ENCODE assay signal across 13 cellular contexts in genomic region chr7:137954614-137955013, GRCh38. TPM values are rescaled to one million over a fixed set of nuclear protein-coding genes. Genes with fewer than 3 reads are reported as not detected.
DNase-seq lines count a peak whose midpoint lies in the region; ATAC-seq, FAIRE-seq and TF ChIP-seq lines count a peak whose summit lies in the region.
"Had no signal": no experiment of that assay in that cellular context is flagged by ENCODE, and none has a peak within 500 bp of the region (broad histone marks: within the 10 kb centered on the region; RNA-seq: fewer than 3 reads in every experiment).

No MANE protein-coding gene starts in this region.

- H2AFZ ChIP-seq in H1 (ENCODE audit: low read length) (no peak overlapping the region), osteoblast (ENCODE audit: low read length) (no peak overlapping the region)

- ATAC-seq in A549 (peak; percentile 12 to 16; a peak in 4 of 6 replicates), HG03196 (IDR thresholded peaks at IDR 0.05; ENCODE audit: unreplicated experiment) (no peak)

- H2BK20ac ChIP-seq in H1 (ENCODE audit: low read length), result no peak overlapping the region

- peak overlapping the region; percentile 1; the same call in 1 of the 3 replicates for H3K4me3 ChIP-seq in A549
- H3K4me3 ChIP-seq in H1 (ENCODE audit: extremely low read depth in 1 of 4, insufficient read depth in 2 of 4, low read depth in 3 of 4, low read length in 4 of 4), result no peak overlapping the region
- no peak overlapping the region for H3K4me3 ChIP-seq in osteoblast (ENCODE audit: insufficient read depth, low read length)

- DNase-seq in A549 (ENCODE audit: low read depth in 1 of 2, low spot score in 1 of 2) (no peak), MV-4-11 (lab: John Stamatoyannopoulos, UW) (peak; percentile 16), H1 (ENCODE audit: low read depth in 1 of 2, low spot score in 2 of 2) (no peak), osteoblast (ENCODE audit: insufficient read length, low spot score, missing footprints) (no peak), HuH-7 (ENCODE audit: low spot score) (no peak), NCI-H1417 treated with DMSO at 0.1 percent for 48 hours (lab: John Stamatoyannopoulos, UW) (no peak), NCI-H1417 (lab: John Stamatoyannopoulos, UW) (no peak)
- DNase-seq: activated CD4-positive, alpha-beta T cell treated with anti-CD3 and anti-CD28 coated beads, Interleukin-2, amount 10 ng/mL, durations not matched to agents 24 days and 14 days; AML-193; kidney glomerular epithelial cell; NCI-H526 treated with DMSO at 0.1 percent for 48 hours; stimulated activated CD4-positive, alpha-beta T cell treated with anti-CD3 and anti-CD28 coated beads, Interleukin-4, amount 100 ng/mL, for 1 hour had no signal

- H3K27ac ChIP-seq in A549 (peak overlapping the region; percentile 82), H1 (ENCODE audit: low read depth, low read length) (peak overlapping the region; percentile 76; the same call in 1 of the 2 replicates), osteoblast (ENCODE audit: low read depth, low read length) (peak overlapping the region; percentile 93)

- H3K23me2 ChIP-seq in H1 (ENCODE audit: low read depth, low read length), result no peaks in the 10 kb centered on the region

- H3K27me3 ChIP-seq in H1 (replicated peaks in 1 of 4; ENCODE audit: control insufficient read depth in 3 of 4, extremely low read depth in 1 of 4, insufficient read depth in 3 of 4, low read length in 3 of 4) (no peaks in the 10 kb centered on the region), osteoblast (ENCODE audit: insufficient read depth, low read length) (no peaks in the 10 kb centered on the region)

- H3K79me1 ChIP-seq in H1 (ENCODE audit: low read depth, low read length), result peaks cover 3% of the 10 kb centered on the region

- no peak overlapping the region for H2BK5ac ChIP-seq in H1 (ENCODE audit: low read depth, low read length)

- no peak overlapping the region for H4K8ac ChIP-seq in H1 (ENCODE audit: extremely low read depth, insufficient read depth, low read length)

- POLR2A ChIA-PET in A549 (lab: Yijun Ruan, JAX), result interaction anchor here (2.4 kb wide), 1 partner anchor 47 kb away, joined by 8 read pairs; the partner anchor contains the start of gene CREB3L2
- POLR2A ChIA-PET in H1 (lab: Charles Lee; ENCODE audit: partially characterized antibody), result interaction anchor here (0.9 to 1.3 kb wide), 2 partner anchors 19 to 46 kb away, joined by 3 read pairs; no protein-coding TSS in a partner anchor

- TF ChIP-seq EP300 in A549 (IDR thresholded peaks at IDR 0.05) (no peak), H1 (IDR thresholded peaks at IDR 0.05; ENCODE audit: borderline replicate concordance in 1 of 2, low read depth in 2 of 2, low read length in 2 of 2) (no peak)

- CTCF ChIA-PET in A549 (lab: Yijun Ruan, JAX), result interaction anchor here (1.0 to 2.3 kb wide), 3 partner anchors 13 to 55 kb away, joined by 3 to 9 read pairs (median 6); no protein-coding TSS in a partner anchor
- CTCF ChIA-PET in H1 (lab: Charles Lee; ENCODE audit: partially characterized antibody), result interaction anchor here (0.8 to 1.5 kb wide), 2 partner anchors 50 to 55 kb away, joined by 3 read pairs; no protein-coding TSS in a partner anchor

- no peak overlapping the region for H3K9ac ChIP-seq in H1 (replicated peaks in 1 of 4; ENCODE audit: extremely low read depth in 1 of 4, low read depth in 3 of 4, low read length in 3 of 4)

- peak overlapping the region; percentile 51; the same call in 1 of the 2 replicates for H2BK12ac ChIP-seq in H1 (ENCODE audit: low read depth, low read length)

- no peak overlapping the region for H2AK5ac ChIP-seq in H1 (ENCODE audit: low read depth, low read length)

- 31% methylated on average over 2 of the region's 2 CpGs for WGBS in A549 (ENCODE audit: missing lambda C conversion rate)
- WGBS in H1 (ENCODE audit: extremely low coverage in 1 of 2, insufficient coverage in 1 of 2, insufficient read length in 1 of 2, insufficient replicate concordance in 2 of 2, low coverage in 1 of 2, low lambda C conversion rate in 2 of 2, missing lambda C conversion rate in 1 of 2), 2 experiments, result 84% methylated on average over 2 of the region's 2 CpGs; no CpG with 5 or more reads in 1 of the 2 experiments

- no peak for FAIRE-seq in A549 (lab: Jason Lieb, UNC)
- FAIRE-seq in H1 (lab: Jason Lieb, UNC), result no peak

- H3K36me3 ChIP-seq in H1 (ENCODE audit: control insufficient read depth in 2 of 4, insufficient read depth in 4 of 4, low read length in 3 of 4), result peaks cover 0 to 3% (median 0%) of the 10 kb centered on the region in 4 experiments; a peak in 1 of 8 replicates
- H3K36me3 ChIP-seq in osteoblast (ENCODE audit: insufficient read depth, low read length), result peaks cover 46% of the 10 kb centered on the region

- no peak overlapping the region for H2BK15ac ChIP-seq in H1 (ENCODE audit: low read length)

- no peak overlapping the region; the same call in 1 of the 2 replicates for H3K18ac ChIP-seq in H1 (ENCODE audit: extremely low read depth, low read length)

- H3K4me2 ChIP-seq in A549 (peak overlapping the region; percentile 82), H1 (ENCODE audit: insufficient read depth in 1 of 2, low read depth in 2 of 2, low read length in 2 of 2) (0 out of 4 replicates have a peak overlapping the region, but pooled peaks of 1 of the 2 experiments have one; percentile 48), osteoblast (ENCODE audit: insufficient read depth, low read length) (no peak overlapping the region)

- no peak overlapping the region for H3K23ac ChIP-seq in H1 (ENCODE audit: insufficient read length)

- H3K56ac ChIP-seq in H1 (replicated peaks; ENCODE audit: insufficient read length, low read depth, low read length), result no peak overlapping the region

- H3K9me3 ChIP-seq in A549 (no peaks in the 10 kb centered on the region), H1 (ENCODE audit: insufficient read depth in 2 of 2, low read depth in 1 of 2, low read length in 1 of 2) (no peaks in the 10 kb centered on the region), osteoblast (ENCODE audit: low read depth, low read length) (no peaks in the 10 kb centered on the region)

- H4K5ac ChIP-seq in H1 (ENCODE audit: insufficient read length, low read depth, low read length), result no peak overlapping the region

- no peak overlapping the region for H2BK120ac ChIP-seq in H1 (replicated peaks; ENCODE audit: low read depth, low read length)

- H4K91ac ChIP-seq in H1 (replicated peaks; ENCODE audit: insufficient read length, low read length), result no peak overlapping the region

- no peak overlapping the region for H3K4ac ChIP-seq in H1 (replicated peaks; ENCODE audit: insufficient read length, low read depth, low read length)

- no peak overlapping the region for H3K14ac ChIP-seq in H1 (ENCODE audit: insufficient read length)

- H3K4me1 ChIP-seq in A549 (peaks cover 83% of the 10 kb centered on the region), H1 (replicated peaks in 1 of 4; ENCODE audit: control insufficient read depth in 3 of 4, insufficient read depth in 4 of 4, low read length in 3 of 4) (peaks cover 4 to 20% (median 12%) of the 10 kb centered on the region in 4 experiments; a peak in 6 of 7 replicates), osteoblast (ENCODE audit: insufficient read depth, low read length) (peaks cover 44% of the 10 kb centered on the region)

- peaks cover 0 to 67% of the 10 kb centered on the region in 2 experiments; a peak in 3 of 4 replicates for H3K79me2 ChIP-seq in H1 (ENCODE audit: control insufficient read depth in 1 of 2, insufficient read depth in 2 of 2, low read length in 2 of 2)
- H3K79me2 ChIP-seq in osteoblast (ENCODE audit: insufficient read depth, low read length), result peaks cover 100% of the 10 kb centered on the region

- H4K20me1 ChIP-seq in H1 (replicated peaks in 1 of 2; ENCODE audit: control insufficient read depth in 1 of 2, insufficient read depth in 2 of 2, low read length in 2 of 2) (peaks cover 0 to 4% of the 10 kb centered on the region in 2 experiments), osteoblast (ENCODE audit: insufficient read depth, low read length) (peaks cover 20% of the 10 kb centered on the region)

- TF ChIP-seq RAD21 in A549 (conservative IDR thresholded peaks at IDR 0.05 in 1 of 2, IDR thresholded peaks at IDR 0.05 in 1 of 2) (no peak), H1 (IDR thresholded peaks at IDR 0.05 in 1 of 2, conservative IDR thresholded peaks at IDR 0.05 in 1 of 2; ENCODE audit: low read depth in 2 of 2, low read length in 2 of 2) (no peak)

- TF ChIP-seq POLR2A in A549 (IDR thresholded peaks at IDR 0.05; ENCODE audit: low read length), result no peak
- TF ChIP-seq POLR2A in H1 (IDR thresholded peaks at IDR 0.05; ENCODE audit: control extremely low read depth in 1 of 2, low read depth in 2 of 2, low read length in 2 of 2), result no peak

- TF ChIP-seq CTCF in A549 (IDR thresholded peaks at IDR 0.05) (no peak), H1 (IDR thresholded peaks at IDR 0.05; ENCODE audit: control extremely low read depth in 1 of 3, insufficient read depth in 1 of 3, low read depth in 1 of 3, low read length in 3 of 3) (no peak), osteoblast (IDR thresholded peaks at IDR 0.05; ENCODE audit: extremely low read depth, low read depth, low read length) (no peak)

TF ChIP-seq in H1, 55 proteins besides CTCF, POLR2A, EP300 and RAD21 (continues in another document):
- TF ChIP-seq CEBPB (IDR thresholded peaks at IDR 0.05; ENCODE audit: low read depth, low read length), result no peak
- no peak for TF ChIP-seq SRF (IDR thresholded peaks at IDR 0.05; ENCODE audit: low read depth, low read length)
- no peak for TF ChIP-seq EZH2 (IDR thresholded peaks at IDR 0.05; ENCODE audit: low read depth, low read length, severe bottlenecking)
- TF ChIP-seq BRCA1 (IDR thresholded peaks at IDR 0.05; ENCODE audit: low read depth, low read length), result no peak

RNA-seq across cellular contexts. Expression of gene CREB3L2, which starts 47.3 kb away (rescaled TPM):
- polyA plus RNA-seq in A549 (2011; rRNA removed), result 32.2 and 33.8 TPM in 2 replicates
- polyA plus RNA-seq in A549 (2012; cell fraction: cytosol; rRNA removed), result 8.3 and 11.3 TPM in 2 replicates
- 12.4 and 13.4 TPM in 2 replicates for polyA plus RNA-seq in A549 (2012; cell fraction: nucleus; rRNA removed)
- 14.7 to 16.7 TPM (median 16.3 TPM) in 3 replicates for polyA plus RNA-seq in A549 (2017; fragmentation: RNase III; extraction: RNeasy Plus Mini Kit Qiagen cat#74134 plus additional on column Dnase treatment)
- polyA minus RNA-seq in A549 (2011; rRNA and poly(A)+ RNA removed), result 41.4 and 42.3 TPM in 2 replicates
- total RNA-seq in H1 (2021; fragmentation: NEBNext Ultra II Directional; extraction: Animal tissue kit (Norgen Biotek cat#: 25700)), result 48.3 and 51.9 TPM in 2 replicates
- polyA plus RNA-seq in H1 (2011; rRNA removed), result 14.4 and 16.5 TPM in 2 replicates
- polyA plus RNA-seq in H1 (2011; cell fraction: cytosol; rRNA removed), result 12.2 TPM
- polyA plus RNA-seq in H1 (2011; cell fraction: nucleus; rRNA removed), result 21.2 TPM
- polyA plus RNA-seq in H1 (2012, experiment 1 of 2), result 12.1 to 15.9 TPM (median 14.9 TPM) in 4 replicates
- polyA plus RNA-seq in H1 (2012, experiment 2 of 2), result 2.5 TPM
- polyA plus RNA-seq in H1 (2013, experiment 1 of 2), result 22.8 TPM
- polyA plus RNA-seq in H1 (2013, experiment 2 of 2), result 25.6 TPM
- polyA minus RNA-seq in H1 (2011; rRNA and poly(A)+ RNA removed), result 33.3 and 34.7 TPM in 2 replicates
- 19.2 TPM for polyA minus RNA-seq in H1 (2011; cell fraction: cytosol; rRNA and poly(A)+ RNA removed)
- polyA minus RNA-seq in H1 (2011; cell fraction: nucleus; rRNA and poly(A)+ RNA removed), result 74.4 TPM
- total RNA-seq in osteoblast, result 26.5 and 28.6 TPM in 2 replicates
